Comparison of ENCODE assay signal across 16 cellular contexts in genomic region chr2:72695676-72696075, GRCh38.
"Had no signal": no experiment of that assay in that cellular context is flagged by ENCODE, and none has a peak within 500 bp of the region (broad histone marks: within the 10 kb centered on the region; RNA-seq: fewer than 3 reads in every experiment).

No MANE protein-coding gene starts in this region.

- ATAC-seq: activated CD8-positive, alpha-beta memory T cell treated with anti-CD3 and anti-CD28 coated beads, Interleukin-2, amount 10 ng/mL, durations not matched to agents 7 days and 5 days; effector memory CD8-positive, alpha-beta T cell; naive thymus-derived CD8-positive, alpha-beta T cell; stimulated activated naive CD8-positive, alpha-beta T cell treated with anti-CD3 and anti-CD28 coated beads, Interleukin-15, Interleukin-2, amounts not matched to agents 100 U/mL and 50 U/mL, for 24 hours had no signal

- H3K4me3 Mint-ChIP-seq: activated CD8-positive, alpha-beta memory T cell treated with anti-CD3 and anti-CD28 coated beads, Interleukin-2, amount 10 ng/mL, durations not matched to agents 7 days and 5 days; activated naive CD4-positive, alpha-beta T cell treated with anti-CD3 and anti-CD28 coated beads, Interleukin-2, amount 50 U/mL, for 24 hours; activated T-cell treated with anti-CD3 and anti-CD28 coated beads, Interleukin-2, amount 50 U/mL, for 24 hours; dendritic cell treated with granulocyte-macrophage colony-stimulating factor and Interleukin-4, amounts not matched to agents 40 ng/mL and 50 ng/mL, for 4 days; effector memory CD8-positive, alpha-beta T cell; naive thymus-derived CD8-positive, alpha-beta T cell had no signal

- H3K27me3 Mint-ChIP-seq: activated CD8-positive, alpha-beta memory T cell treated with anti-CD3 and anti-CD28 coated beads, Interleukin-2, amount 10 ng/mL, durations not matched to agents 7 days and 5 days; activated naive CD4-positive, alpha-beta T cell treated with anti-CD3 and anti-CD28 coated beads, Interleukin-2, amount 50 U/mL, for 24 hours; activated T-cell treated with anti-CD3 and anti-CD28 coated beads, Interleukin-2, amount 50 U/mL, for 24 hours; dendritic cell treated with granulocyte-macrophage colony-stimulating factor and Interleukin-4, amounts not matched to agents 40 ng/mL and 50 ng/mL, for 4 days; effector memory CD8-positive, alpha-beta T cell; naive thymus-derived CD8-positive, alpha-beta T cell had no signal

- H3K4me1 Mint-ChIP-seq: activated CD8-positive, alpha-beta memory T cell treated with anti-CD3 and anti-CD28 coated beads, Interleukin-2, amount 10 ng/mL, durations not matched to agents 7 days and 5 days; activated naive CD4-positive, alpha-beta T cell treated with anti-CD3 and anti-CD28 coated beads, Interleukin-2, amount 50 U/mL, for 24 hours; naive thymus-derived CD8-positive, alpha-beta T cell had no signal

- H3K9me3 Mint-ChIP-seq: activated naive CD4-positive, alpha-beta T cell treated with anti-CD3 and anti-CD28 coated beads, Interleukin-2, amount 50 U/mL, for 24 hours; activated T-cell treated with anti-CD3 and anti-CD28 coated beads, Interleukin-2, amount 50 U/mL, for 24 hours; dendritic cell treated with granulocyte-macrophage colony-stimulating factor and Interleukin-4, amounts not matched to agents 40 ng/mL and 50 ng/mL, for 4 days; effector memory CD8-positive, alpha-beta T cell had no signal

- H3K27ac Mint-ChIP-seq: activated CD8-positive, alpha-beta memory T cell treated with anti-CD3 and anti-CD28 coated beads, Interleukin-2, amount 10 ng/mL, durations not matched to agents 7 days and 5 days; activated naive CD4-positive, alpha-beta T cell treated with anti-CD3 and anti-CD28 coated beads, Interleukin-2, amount 50 U/mL, for 24 hours; activated T-cell treated with anti-CD3 and anti-CD28 coated beads, Interleukin-2, amount 50 U/mL, for 24 hours; dendritic cell treated with granulocyte-macrophage colony-stimulating factor and Interleukin-4, amounts not matched to agents 40 ng/mL and 50 ng/mL, for 4 days; effector memory CD8-positive, alpha-beta T cell; naive thymus-derived CD8-positive, alpha-beta T cell had no signal

- DNase-seq: activated CD4-positive, alpha-beta T cell treated with anti-CD3 and anti-CD28 coated beads, Interleukin-2, amount 50 U/mL, for 48 hours; activated CD4-positive, CD25-positive, alpha-beta regulatory T cell treated with anti-CD3 and anti-CD28 coated beads, Interleukin-2, amount 50 U/mL, for 72 hours; activated CD8-positive, alpha-beta memory T cell treated with anti-CD3 and anti-CD28 coated beads, Interleukin-2, amount 10 ng/mL, durations not matched to agents 7 days and 5 days; activated effector memory CD4-positive, alpha-beta T cell treated with Interleukin-2 at 50 U/mL for 16 hours; activated T-cell treated with anti-CD3 and anti-CD28 coated beads, Interleukin-2, amount 50 U/mL, for 24 hours; body of pancreas; cerebellar nuclear complex; effector memory CD8-positive, alpha-beta T cell; kidney glomerular epithelial cell; mucosa of descending colon; naive thymus-derived CD8-positive, alpha-beta T cell; stimulated activated CD4-positive, alpha-beta T cell treated with anti-CD3 and anti-CD28 coated beads, Interleukin-4, amount 100 ng/mL, for 1 hour; stimulated activated CD8-positive, alpha-beta memory T cell treated with anti-CD3 and anti-CD28 coated beads, Interleukin-4, amount 100 ng/mL, for 48 hours; stimulated activated naive CD8-positive, alpha-beta T cell treated with anti-CD3 and anti-CD28 coated beads, Interleukin-15, Interleukin-2, amounts not matched to agents 100 U/mL and 50 U/mL, for 24 hours had no signal
